ENCODE assay signal across 9 cellular contexts in genomic region chr17:41967921-41968578, GRCh38. TPM values are rescaled to one million over a fixed set of nuclear protein-coding genes. Genes with fewer than 3 reads are reported as not detected.
DNase-seq lines count a peak whose midpoint lies in the region; ATAC-seq and TF ChIP-seq lines count a peak whose summit lies in the region.
"Had no signal": no experiment of that assay in that cellular context is flagged by ENCODE, and none has a peak within 500 bp of the region (broad histone marks: within the 10 kb centered on the region; RNA-seq: fewer than 3 reads in every experiment).

No MANE protein-coding gene starts in this region.

- peak overlapping the region; percentile 87 for H3K4me3 ChIP-seq in astrocyte of the spinal cord (ENCODE audit: low read depth, low read length)
- peak overlapping the region; percentile 70 for H3K4me3 ChIP-seq in lower lobe of right lung
- H3K4me3 ChIP-seq in transverse colon: peak overlapping the region in 2 of 4 donors; percentile 89 to 91

- peak overlapping the region; percentile 73 to 79 for H3K4me3 Mint-ChIP-seq in activated T-cell treated with anti-CD3 and anti-CD28 coated beads, Interleukin-2, amount 50 U/mL, for 72 hours

- intact Hi-C loops in lower lobe of right lung (cut with DNase I): loop anchor here (10.0 kb wide), 1 partner anchor 147 kb away; the partner anchor contains the start of gene DHX58
- intact Hi-C loops in transverse colon (cut with DNase I; ENCODE audit: low total_unique reads): loop anchor here (10.0 kb wide), 1 partner anchor 47 kb away; the partner anchor contains the start of gene DNAJC7

- H3K4me1 Mint-ChIP-seq in activated T-cell treated with anti-CD3 and anti-CD28 coated beads, Interleukin-2, amount 50 U/mL, for 72 hours (ENCODE audit: low read depth): peaks cover 55% of the 10 kb centered on the region

- H3K36me3 ChIP-seq in lower lobe of right lung (peaks cover 30% of the 10 kb centered on the region), transverse colon (peaks cover 0 to 11% (median 5%) of the 10 kb centered on the region in 4 donors)

- no peak for TF ChIP-seq CTCF in astrocyte of the spinal cord (IDR thresholded peaks at IDR 0.05; ENCODE audit: low read depth, low read length)
- TF ChIP-seq CTCF in lower lobe of right lung (IDR thresholded peaks at IDR 0.05): no peak
- no peak for TF ChIP-seq CTCF in transverse colon (IDR thresholded peaks at IDR 0.05)

- H3K9me3 ChIP-seq in lower lobe of right lung (no peaks in the 10 kb centered on the region), transverse colon (no peaks in the 10 kb centered on the region)

- WGBS in transverse colon (ENCODE audit: low coverage in 1 of 2), 2 donors: 73 to 93% methylated on average over 3 to 37 of the region's 37 CpGs

- ATAC-seq in activated T-cell treated with anti-CD3 and anti-CD28 coated beads, Interleukin-2, amount 50 U/mL, for 72 hours (replicated peaks in 1 of 2): no peak
- no peak for ATAC-seq in lower lobe of right lung
- ATAC-seq in HG02981 (IDR thresholded peaks at IDR 0.05; ENCODE audit: unreplicated experiment): no peak

- TF ChIP-seq EP300 in transverse colon (IDR thresholded peaks at IDR 0.05; ENCODE audit: low read depth): no peak

- no peak for DNase-seq in activated T-cell treated with anti-CD3 and anti-CD28 coated beads, Interleukin-2, amount 50 U/mL, for 72 hours
- DNase-seq in activated T-cell treated with anti-CD3 and anti-CD28 coated beads for 4 hours: no peak
- no peak for DNase-seq in astrocyte of the spinal cord (ENCODE audit: low read depth, low spot score)
- DNase-seq in lower lobe of right lung: no peak
- no peak for DNase-seq in transverse colon
- DNase-seq in KG1 (lab: John Stamatoyannopoulos, UW): no peak
- no peak for DNase-seq in NCI-H1694 treated with DMSO at 0.1 percent for 48 hours (lab: John Stamatoyannopoulos, UW)
- DNase-seq: T-helper 9 cell had no signal

- TF ChIP-seq POLR2A in transverse colon (IDR thresholded peaks at IDR 0.05): no peak

- H3K4me1 ChIP-seq in lower lobe of right lung (peaks cover 38% of the 10 kb centered on the region), transverse colon (peaks cover 7 to 39% (median 18%) of the 10 kb centered on the region in 4 donors)

- no peaks in the 10 kb centered on the region for H3K9me3 Mint-ChIP-seq in activated T-cell treated with anti-CD3 and anti-CD28 coated beads, Interleukin-2, amount 50 U/mL, for 72 hours

- H3K27ac Mint-ChIP-seq in activated T-cell treated with anti-CD3 and anti-CD28 coated beads, Interleukin-2, amount 50 U/mL, for 72 hours: peak overlapping the region; percentile 40

- H3K36me3 Mint-ChIP-seq in activated T-cell treated with anti-CD3 and anti-CD28 coated beads, Interleukin-2, amount 50 U/mL, for 72 hours (ENCODE audit: insufficient read depth in 2 of 2): peaks cover 5 to 7% of the 10 kb centered on the region in 2 donors

- H3K27me3 Mint-ChIP-seq in activated T-cell treated with anti-CD3 and anti-CD28 coated beads, Interleukin-2, amount 50 U/mL, for 72 hours (ENCODE audit: low read depth): no peaks in the 10 kb centered on the region

- no peaks in the 10 kb centered on the region for H3K27me3 ChIP-seq in lower lobe of right lung (ENCODE audit: low read depth)
- H3K27me3 ChIP-seq in transverse colon: no peaks in the 10 kb centered on the region

- H3K27ac ChIP-seq in lower lobe of right lung (peak overlapping the region; percentile 86), transverse colon (peak overlapping the region; percentile 91 to 96 (median 94))

- in situ Hi-C loops in astrocyte of the spinal cord (cut with HindIII; ENCODE audit: low sequenced_read_pairs): no loop called here
- in situ Hi-C loops in transverse colon (cut with MboI; ENCODE audit: low pct_ligation_motif_present in 1 of 4, low pct_unique_long_range_greater_than_20kb in 1 of 4, low sequenced_read_pairs in 3 of 4): loop anchor here (10.0 kb wide), 2 partner anchors 137 to 147 kb away; partner anchors contain the start of gene DHX58 (in 2 of the 4)

RNA-seq across cellular contexts. Expression of gene CNP, which starts 1.5 kb away (rescaled TPM):
- total RNA-seq in activated T-cell treated with anti-CD3 and anti-CD28 coated beads, Interleukin-2, amount 50 U/mL, for 72 hours: 10 to 100 TPM; 51.4 to 53.8 TPM
- 46.3 TPM for total RNA-seq in lower lobe of right lung
- total RNA-seq in transverse colon: 100 to 1,000 TPM in 1 of 4 donors, 10 to 100 TPM in 3; 32.6 to 133 (median 54.2) TPM

RNA-seq across cellular contexts. Expression of gene ODAD4, which starts 37.6 kb away (rescaled TPM):
- total RNA-seq in activated T-cell treated with anti-CD3 and anti-CD28 coated beads, Interleukin-2, amount 50 U/mL, for 72 hours: 1 to 10 TPM in 1 of 2 donors, under 1 TPM in 1; 0.72 to 1.6 TPM
- total RNA-seq in lower lobe of right lung (5.4 TPM), transverse colon (under 1 TPM in 2 of 4 donors, not detected in 2; 0.32 to 0.55 TPM)

RNA-seq across cellular contexts. Expression of gene DNAJC7, which starts 49.2 kb away (rescaled TPM):
- total RNA-seq in activated T-cell treated with anti-CD3 and anti-CD28 coated beads, Interleukin-2, amount 50 U/mL, for 72 hours: 100 to 1,000 TPM; 106 to 117 TPM
- 82.0 TPM for total RNA-seq in lower lobe of right lung
- total RNA-seq in transverse colon: 10 to 100 TPM; 18.1 to 87.5 (median 64.5) TPM

RNA-seq across cellular contexts. Expression of gene ACLY, which starts 49.3 kb away (rescaled TPM):
- total RNA-seq in activated T-cell treated with anti-CD3 and anti-CD28 coated beads, Interleukin-2, amount 50 U/mL, for 72 hours: 100 to 1,000 TPM; 124 to 129 TPM
- total RNA-seq in lower lobe of right lung: 105 TPM
- total RNA-seq in transverse colon: 10 to 100 TPM; 39.2 to 69.2 (median 51.9) TPM

RNA-seq across cellular contexts. Expression of gene NKIRAS2, which starts 51.8 kb away (rescaled TPM):
- total RNA-seq in activated T-cell treated with anti-CD3 and anti-CD28 coated beads, Interleukin-2, amount 50 U/mL, for 72 hours: 10 to 100 TPM; 18.6 to 24.3 TPM
- 27.1 TPM for total RNA-seq in lower lobe of right lung
- total RNA-seq in transverse colon: 10 to 100 TPM; 20.5 to 52.7 (median 35.0) TPM
